ENCODE assay signal across 8 cellular contexts in the genomic region with DNA sequence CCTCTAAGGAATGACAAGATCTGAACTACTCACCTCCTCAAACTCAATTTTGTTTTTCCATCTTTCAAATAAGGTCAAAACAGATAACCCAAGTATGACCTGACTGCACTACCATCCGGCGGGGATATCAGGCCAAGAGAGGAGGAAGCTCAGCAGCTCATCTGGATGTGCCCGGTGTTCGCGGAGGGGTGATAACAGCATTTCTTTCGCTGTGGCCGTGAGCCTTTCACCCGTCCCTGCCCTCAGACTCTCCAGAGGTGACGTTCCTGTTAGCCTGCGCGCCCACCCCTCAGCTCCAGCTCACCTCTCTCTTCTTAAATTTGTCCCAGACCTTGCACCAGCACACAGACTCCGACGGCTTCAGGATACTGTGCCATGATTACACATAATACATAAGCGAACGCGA. TPM values are rescaled to one million over a fixed set of nuclear protein-coding genes. Genes with fewer than 3 reads are reported as not detected.
DNase-seq lines count a peak whose midpoint lies in the region; ATAC-seq and TF ChIP-seq lines count a peak whose summit lies in the region.

No MANE protein-coding gene starts in this region.

- ATAC-seq in HG02588 (IDR thresholded peaks at IDR 0.05; ENCODE audit: unreplicated experiment), result peak; percentile 7

- peaks cover 46% of the 10 kb centered on the region for H3K4me1 ChIP-seq in left ventricle myocardium inferior

- H3K4me1 Mint-ChIP-seq in activated naive CD4-positive, alpha-beta T cell treated with anti-CD3 and anti-CD28 coated beads, Interleukin-2, amount 10 ng/mL, durations not matched to agents 7 days and 5 days, result peaks cover 35% of the 10 kb centered on the region

- no peaks in the 10 kb centered on the region for H3K27me3 ChIP-seq in left ventricle myocardium inferior (ENCODE audit: low read depth)

- intact Hi-C loops in left ventricle myocardium inferior (cut with micrococcal nuclease), result no loop called here

- TF ChIP-seq CTCF in left ventricle myocardium inferior (IDR thresholded peaks at IDR 0.05; ENCODE audit: borderline replicate concordance), result no peak

- CTCF ChIA-PET in activated naive CD4-positive, alpha-beta T cell treated with anti-CD3 and anti-CD28 coated beads, Interleukin-2, amount 10 ng/mL, durations not matched to agents 7 days and 5 days (lab: Charles Lee), result interaction anchor here (1.3 kb wide), 1 partner anchor 120 kb away, joined by 6 read pairs; no protein-coding TSS in a partner anchor

- peak overlapping the region; percentile 99 for H3K27ac ChIP-seq in left ventricle myocardium inferior (replicated peaks)

- H3K36me3 ChIP-seq in left ventricle myocardium inferior, result peaks cover 11% of the 10 kb centered on the region

- peaks cover 3% of the 10 kb centered on the region for H3K27me3 Mint-ChIP-seq in activated naive CD4-positive, alpha-beta T cell treated with anti-CD3 and anti-CD28 coated beads, Interleukin-2, amount 10 ng/mL, durations not matched to agents 7 days and 5 days

- peak overlapping the region; percentile 89 for H3K27ac Mint-ChIP-seq in activated naive CD4-positive, alpha-beta T cell treated with anti-CD3 and anti-CD28 coated beads, Interleukin-2, amount 10 ng/mL, durations not matched to agents 7 days and 5 days

- peak overlapping the region; percentile 92 for H3K4me3 Mint-ChIP-seq in activated naive CD4-positive, alpha-beta T cell treated with anti-CD3 and anti-CD28 coated beads, Interleukin-2, amount 10 ng/mL, durations not matched to agents 7 days and 5 days

- no peaks in the 10 kb centered on the region for H3K9me3 ChIP-seq in left ventricle myocardium inferior (replicated peaks)

- DNase-seq in NCI-H2171 treated with DMSO at 0.1 percent for 48 hours (lab: John Stamatoyannopoulos, UW) (peak; percentile 8), NCI-H2171 (lab: John Stamatoyannopoulos, UW) (no peak), NCI-H748 treated with DMSO at 0.1 percent for 48 hours (lab: John Stamatoyannopoulos, UW) (peak; percentile 47), left ventricle myocardium inferior (peak; percentile 20), skeletal muscle cell (ENCODE audit: low read depth) (no peak)
- peak; percentile 51 for DNase-seq in activated naive CD4-positive, alpha-beta T cell treated with anti-CD3 and anti-CD28 coated beads, Interleukin-2, amount 10 ng/mL, durations not matched to agents 7 days and 5 days
- no peak for DNase-seq in stimulated activated naive CD4-positive, alpha-beta T cell treated with Interleukin-2 at 50 U/mL for 16 hours (lab: John Stamatoyannopoulos, UW)

- H3K4me3 ChIP-seq in left ventricle myocardium inferior (peak overlapping the region; percentile 80), skeletal muscle cell (ENCODE audit: low read depth, low read length) (peak overlapping the region; percentile 74)

- H3K36me3 Mint-ChIP-seq in activated naive CD4-positive, alpha-beta T cell treated with anti-CD3 and anti-CD28 coated beads, Interleukin-2, amount 10 ng/mL, durations not matched to agents 7 days and 5 days, result peaks cover 18% of the 10 kb centered on the region

- peaks cover 9% of the 10 kb centered on the region for H3K9me3 Mint-ChIP-seq in activated naive CD4-positive, alpha-beta T cell treated with anti-CD3 and anti-CD28 coated beads, Interleukin-2, amount 10 ng/mL, durations not matched to agents 7 days and 5 days

RNA-seq across cellular contexts. Expression of gene ZNF248, which starts 0.5 kb away (rescaled TPM):
- 15.1 TPM for total RNA-seq in left ventricle myocardium inferior

Comparison
In these comparisons a context has a peak if more than half of its experiments do, and no peak if none do; other contexts are left out.
1. DNase-seq: peak in NCI-H2171 treated with DMSO at 0.1 percent for 48 hours (single experiment), NCI-H748 treated with DMSO at 0.1 percent for 48 hours (single experiment), activated naive CD4-positive, alpha-beta T cell treated with anti-CD3 and anti-CD28 coated beads, Interleukin-2, amount 10 ng/mL, durations not matched to agents 7 days and 5 days (single experiment) and left ventricle myocardium inferior (single experiment); none in NCI-H2171 (single experiment), skeletal muscle cell (single experiment) and stimulated activated naive CD4-positive, alpha-beta T cell treated with Interleukin-2 at 50 U/mL for 16 hours (single experiment).